Comparison of ENCODE assay signal across 28 cellular contexts in the genomic region with DNA sequence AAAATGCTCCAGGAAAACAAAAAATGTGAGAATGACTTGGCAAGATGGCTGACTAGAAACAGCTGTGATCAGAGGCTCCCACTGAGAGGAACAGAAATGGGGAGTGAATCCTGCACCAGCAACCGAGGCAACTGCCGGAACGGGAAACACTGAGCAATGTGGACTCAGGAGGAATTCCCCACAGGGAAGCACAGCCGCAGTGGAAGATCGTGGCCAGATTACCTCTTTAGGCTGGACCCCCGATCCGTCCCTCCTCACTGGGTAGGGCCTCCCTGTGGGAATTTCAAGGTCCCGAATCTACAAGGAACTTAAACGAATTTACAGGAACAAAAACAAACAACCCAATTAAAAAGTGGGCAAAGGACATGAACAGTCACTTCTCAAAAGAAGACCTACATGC.
"Had no signal": no experiment of that assay in that cellular context is flagged by ENCODE, and none has a peak within 500 bp of the region (broad histone marks: within the 10 kb centered on the region; RNA-seq: fewer than 3 reads in every experiment).

No MANE protein-coding gene starts in this region.

- H3K4me3 ChIP-seq: ovary, psoas muscle, right lobe of liver, sigmoid colon, stomach, thoracic aorta, thyroid gland, tibial nerve, upper lobe of right lung, uterus had no signal

- H3K4me1 Mint-ChIP-seq: naive thymus-derived CD8-positive, alpha-beta T cell; nephron progenitor cell; neural crest cell; stimulated activated effector memory CD8-positive, alpha-beta T cell treated with anti-CD3 and anti-CD28 coated beads, Interleukin-12 subunit alpha, Interleukin-12 subunit beta, amount 100 ng/mL, for 72 hours; stimulated activated naive B cell treated with anti-CD40 and anti-IgM and Interleukin-4, amounts not matched to agents 10 μg/mL and 1 μg/mL and 100 μg/mL, for 72 hours had no signal

- H3K79me2 ChIP-seq: parathyroid adenoma had no signal

- H3K27me3 ChIP-seq: ovary, right lobe of liver, sigmoid colon, stomach, thyroid gland, tibial nerve, upper lobe of right lung, uterus had no signal

- H3K36me3 ChIP-seq: ovary, right lobe of liver, sigmoid colon, stomach, thoracic aorta, thyroid gland, tibial nerve, upper lobe of right lung, uterus had no signal

- ATAC-seq: naive thymus-derived CD8-positive, alpha-beta T cell; natural killer cell treated with Interleukin-12 subunit alpha and Interleukin-12 subunit beta and Interleukin-15 and Interleukin-18, amount 100 ng/mL, for 72 hours; psoas muscle; right cardiac atrium; right lobe of liver; stimulated activated effector memory CD8-positive, alpha-beta T cell treated with anti-CD3 and anti-CD28 coated beads, Interleukin-12 subunit alpha, Interleukin-12 subunit beta, amount 100 ng/mL, for 72 hours; stimulated activated naive B cell treated with anti-CD40 and anti-IgM and Interleukin-4, amounts not matched to agents 10 μg/mL and 1 μg/mL and 100 μg/mL, for 72 hours; upper lobe of right lung had no signal

- H3K4me3 Mint-ChIP-seq: naive thymus-derived CD8-positive, alpha-beta T cell; natural killer cell treated with Interleukin-12 subunit alpha and Interleukin-12 subunit beta and Interleukin-15 and Interleukin-18, amount 100 ng/mL, for 72 hours; nephron progenitor cell; neural crest cell; stimulated activated effector memory CD8-positive, alpha-beta T cell treated with anti-CD3 and anti-CD28 coated beads, Interleukin-12 subunit alpha, Interleukin-12 subunit beta, amount 100 ng/mL, for 72 hours; stimulated activated naive B cell treated with anti-CD40 and anti-IgM and Interleukin-4, amounts not matched to agents 10 μg/mL and 1 μg/mL and 100 μg/mL, for 72 hours; stimulated activated naive CD8-positive, alpha-beta T cell treated with anti-CD3 and anti-CD28 coated beads, Interleukin-15, Interleukin-2, amounts not matched to agents 100 ng/mL and 50 ng/mL, for 24 hours; type B pancreatic cell had no signal

- H3K27ac ChIP-seq: ovary, parathyroid adenoma, psoas muscle, right lobe of liver, sigmoid colon, stomach, thoracic aorta, thyroid gland, tibial nerve, upper lobe of right lung, uterus had no signal

- DNase-seq: naive thymus-derived CD8-positive, alpha-beta T cell; nephron progenitor cell; occipital lobe; ovary; psoas muscle; right cardiac atrium; right lobe of liver; sigmoid colon; small intestine; stimulated activated CD4-positive, alpha-beta T cell treated with anti-CD3 and anti-CD28 coated beads, Interleukin-15, amount 100 ng/mL, for 24 hours; stimulated activated CD4-positive, alpha-beta T cell treated with anti-CD3 and anti-CD28 coated beads, Interleukin-2, amount 100 ng/mL, for 24 hours; stimulated activated CD4-positive, alpha-beta T cell treated with anti-CD3 and anti-CD28 coated beads, Interleukin-2, amount 100 ng/mL, for 48 hours; stimulated activated CD4-positive, alpha-beta T cell treated with anti-CD3 and anti-CD28 coated beads, Interleukin-4, amount 100 ng/mL, for 24 hours; stimulated activated naive B cell treated with anti-CD40 and anti-IgM and Interleukin-4, amounts not matched to agents 10 μg/mL and 1 μg/mL and 100 μg/mL, for 72 hours; stimulated activated naive CD4-positive, alpha-beta T cell treated with Interleukin-2 at 50 U/mL for 16 hours; stomach; thyroid gland; upper lobe of right lung; uterus had no signal

- H3K9me3 ChIP-seq: ovary, psoas muscle, right lobe of liver, sigmoid colon, thoracic aorta, thyroid gland, tibial nerve, upper lobe of right lung, uterus had no signal

- H3K9me3 Mint-ChIP-seq: natural killer cell treated with Interleukin-12 subunit alpha and Interleukin-12 subunit beta and Interleukin-15 and Interleukin-18, amount 100 ng/mL, for 72 hours; stimulated activated effector memory CD8-positive, alpha-beta T cell treated with anti-CD3 and anti-CD28 coated beads, Interleukin-12 subunit alpha, Interleukin-12 subunit beta, amount 100 ng/mL, for 72 hours; stimulated activated naive CD8-positive, alpha-beta T cell treated with anti-CD3 and anti-CD28 coated beads, Interleukin-15, Interleukin-2, amounts not matched to agents 100 ng/mL and 50 ng/mL, for 24 hours; type B pancreatic cell had no signal

- H3K27ac Mint-ChIP-seq: naive thymus-derived CD8-positive, alpha-beta T cell; natural killer cell treated with Interleukin-12 subunit alpha and Interleukin-12 subunit beta and Interleukin-15 and Interleukin-18, amount 100 ng/mL, for 72 hours; nephron progenitor cell; progenitor cell of endocrine pancreas; stimulated activated effector memory CD8-positive, alpha-beta T cell treated with anti-CD3 and anti-CD28 coated beads, Interleukin-12 subunit alpha, Interleukin-12 subunit beta, amount 100 ng/mL, for 72 hours; stimulated activated naive B cell treated with anti-CD40 and anti-IgM and Interleukin-4, amounts not matched to agents 10 μg/mL and 1 μg/mL and 100 μg/mL, for 72 hours; stimulated activated naive CD8-positive, alpha-beta T cell treated with anti-CD3 and anti-CD28 coated beads, Interleukin-15, Interleukin-2, amounts not matched to agents 100 ng/mL and 50 ng/mL, for 24 hours; type B pancreatic cell had no signal

- H3K9ac ChIP-seq: parathyroid adenoma had no signal

- H2AFZ ChIP-seq: parathyroid adenoma had no signal

- H3K4me1 ChIP-seq: parathyroid adenoma, psoas muscle, right lobe of liver, sigmoid colon, stomach, thyroid gland, upper lobe of right lung, uterus had no signal

- H3K27me3 Mint-ChIP-seq: stimulated activated naive B cell treated with anti-CD40 and anti-IgM and Interleukin-4, amounts not matched to agents 10 μg/mL and 1 μg/mL and 100 μg/mL, for 72 hours; type B pancreatic cell had no signal

- H3K36me3 Mint-ChIP-seq: naive thymus-derived CD8-positive, alpha-beta T cell; natural killer cell treated with Interleukin-12 subunit alpha and Interleukin-12 subunit beta and Interleukin-15 and Interleukin-18, amount 100 ng/mL, for 72 hours; stimulated activated effector memory CD8-positive, alpha-beta T cell treated with anti-CD3 and anti-CD28 coated beads, Interleukin-12 subunit alpha, Interleukin-12 subunit beta, amount 100 ng/mL, for 72 hours; stimulated activated naive B cell treated with anti-CD40 and anti-IgM and Interleukin-4, amounts not matched to agents 10 μg/mL and 1 μg/mL and 100 μg/mL, for 72 hours; type B pancreatic cell had no signal
